ENCODE assay signal across 15 cellular contexts in the genomic region with DNA sequence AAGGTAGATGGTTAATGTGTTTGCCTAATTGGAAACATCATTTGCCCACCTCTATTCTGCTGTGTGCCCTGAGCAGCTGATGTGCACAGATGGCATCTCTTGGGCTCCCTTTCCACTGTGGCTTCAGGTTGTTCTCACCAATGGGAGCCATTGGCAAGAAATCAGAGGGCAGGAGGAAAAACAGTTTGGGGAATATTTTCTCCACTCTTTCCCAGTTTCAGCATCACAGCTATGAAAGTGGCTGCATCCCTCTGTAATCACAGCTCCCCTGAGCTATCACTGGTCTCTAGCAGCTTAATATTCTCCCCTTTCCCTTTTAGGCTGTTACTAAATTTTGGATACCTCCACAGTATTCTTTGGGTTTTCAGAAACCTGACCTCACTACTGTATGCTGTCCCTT.
"Had no signal": no experiment of that assay in that cellular context is flagged by ENCODE, and none has a peak within 500 bp of the region (broad histone marks: within the 10 kb centered on the region; RNA-seq: fewer than 3 reads in every experiment).

No MANE protein-coding gene starts in this region.

- FAIRE-seq: keratinocyte, pancreas, small intestine had no signal

- H3K9me3 ChIP-seq: esophagus squamous epithelium, left ventricle myocardium inferior, lower lobe of right lung, pancreas had no signal

- DNase-seq: esophagus squamous epithelium; foreskin fibroblast; immature natural killer cell; left ventricle myocardium inferior; lower lobe of right lung; mesenchymal stem cell; midbrain; occipital lobe; pancreas; right cardiac atrium; small intestine; stimulated activated CD4-positive, alpha-beta T cell treated with anti-CD3 and anti-CD28 coated beads, Interleukin-12 subunit alpha, Interleukin-12 subunit beta, amount 100 ng/mL, for 4 hours; stimulated activated naive CD4-positive, alpha-beta T cell had no signal

- H3K36me3 ChIP-seq: esophagus squamous epithelium, left ventricle myocardium inferior, lower lobe of right lung, pancreas had no signal

- H3K4me3 ChIP-seq: esophagus squamous epithelium, left ventricle myocardium inferior, lower lobe of right lung, pancreas had no signal

- H3K4me1 ChIP-seq: esophagus squamous epithelium, left ventricle myocardium inferior, lower lobe of right lung, pancreas had no signal

- H3K27me3 ChIP-seq: esophagus squamous epithelium, pancreas had no signal

- ATAC-seq: lower lobe of right lung; natural killer cell treated with Interleukin-12 subunit alpha and Interleukin-12 subunit beta and Interleukin-15 and Interleukin-18, amount 100 ng/mL, for 72 hours; pancreas; right cardiac atrium had no signal

- H3K27ac ChIP-seq: esophagus squamous epithelium, left ventricle myocardium inferior, lower lobe of right lung, pancreas had no signal
